Comparison of ENCODE assay signal across 7 cellular contexts in the genomic region with DNA sequence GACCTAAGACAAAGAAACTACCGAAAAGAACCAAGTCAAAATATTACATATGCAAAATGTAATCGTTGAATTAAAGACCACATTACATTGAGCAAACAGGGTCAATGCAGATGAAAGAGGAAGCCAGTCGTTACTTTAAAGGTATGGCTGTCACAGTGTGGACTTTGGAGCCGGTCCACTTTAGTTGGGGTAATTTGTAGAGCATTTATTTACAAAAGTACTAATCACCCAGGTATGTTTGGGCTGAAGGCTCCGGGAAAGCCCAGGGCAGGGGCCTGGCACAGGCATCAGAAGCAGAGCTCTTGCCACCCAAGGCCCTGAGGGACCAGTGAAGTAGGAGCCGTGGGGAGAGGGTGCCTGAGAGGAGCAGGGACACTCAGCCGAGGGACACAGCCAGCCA. TPM values are rescaled to one million over a fixed set of nuclear protein-coding genes. Genes with fewer than 3 reads are reported as not detected.
"Had no signal": no experiment of that assay in that cellular context is flagged by ENCODE, and none has a peak within 500 bp of the region (broad histone marks: within the 10 kb centered on the region; RNA-seq: fewer than 3 reads in every experiment).

No MANE protein-coding gene starts in this region.

RNA-seq across cellular contexts. Expression of gene CFC1, which starts 15.8 kb away (rescaled TPM):
- total RNA-seq: K562, M059J, PC-9, Right ventricle myocardium inferior, RPMI7951, SJCRH30, SK-MEL-5 had no signal
- polyA plus RNA-seq: K562 had no signal

RNA-seq across cellular contexts. Expression of gene POTEJ, which starts 27.7 kb away (rescaled TPM):
- total RNA-seq: K562, M059J, PC-9, Right ventricle myocardium inferior, RPMI7951, SK-MEL-5 had no signal
- polyA plus RNA-seq: K562 had no signal
